ENCODE assay signal across 8 cellular contexts in genomic region chr10:26697922-26698608, GRCh38. TPM values are rescaled to one million over a fixed set of nuclear protein-coding genes. Genes with fewer than 3 reads are reported as not detected.
DNase-seq lines count a peak whose midpoint lies in the region; ATAC-seq and TF ChIP-seq lines count a peak whose summit lies in the region.

No MANE protein-coding gene starts in this region.

- DNase-seq in activated T-cell treated with anti-CD3 and anti-CD28 coated beads, Interleukin-2, amount 50 U/mL, for 24 hours, result peak; percentile 46
- DNase-seq in activated T-cell treated with anti-CD3 and anti-CD28 coated beads, Interleukin-2, amount 50 U/mL, for 1 hour, result no peak
- peak; percentile 44 for DNase-seq in SK-N-SH
- DNase-seq in fibroblast of pulmonary artery (ENCODE audit: low read depth), result no peak
- no peak for DNase-seq in retinal pigment epithelial cell (ENCODE audit: low read depth)

- 1% methylated on average over 26 of the region's 42 CpGs for WGBS in SK-N-SH (ENCODE audit: low lambda C conversion rate)

- peak overlapping the region; percentile 80 to 95 for H3K4me3 ChIP-seq in SK-N-SH (ENCODE audit: low read depth in 2 of 2, low read length in 1 of 2)
- peak overlapping the region; percentile 76 for H3K4me3 ChIP-seq in fibroblast of pulmonary artery (replicated peaks; ENCODE audit: low read depth, low read length)
- peak overlapping the region; percentile 86 for H3K4me3 ChIP-seq in retinal pigment epithelial cell (ENCODE audit: low read length)

- no peaks in the 10 kb centered on the region for H3K9me2 ChIP-seq in SK-N-SH

- peak overlapping the region; percentile 90 for H3K4me2 ChIP-seq in SK-N-SH

- H3K36me3 ChIP-seq in SK-N-SH (replicated peaks in 1 of 2; ENCODE audit: control insufficient read depth in 1 of 2, insufficient read depth in 2 of 2, low read length in 1 of 2), result no peaks in the 10 kb centered on the region

- peaks cover 52% of the 10 kb centered on the region for H3K79me2 ChIP-seq in SK-N-SH (ENCODE audit: insufficient read depth)

- H3F3A ChIP-seq in SK-N-SH (replicated peaks; ENCODE audit: insufficient read depth), result peaks cover 5% of the 10 kb centered on the region

- peaks cover 49% of the 10 kb centered on the region for H3K4me1 Mint-ChIP-seq in activated T-cell treated with anti-CD3 and anti-CD28 coated beads, Interleukin-2, amount 50 U/mL, for 24 hours (ENCODE audit: low read depth)

- H3K27me3 Mint-ChIP-seq in activated T-cell treated with anti-CD3 and anti-CD28 coated beads, Interleukin-2, amount 50 U/mL, for 24 hours, result no peaks in the 10 kb centered on the region

- TF ChIP-seq CTCF in SK-N-SH (IDR thresholded peaks at IDR 0.05) (no peak), fibroblast of pulmonary artery (IDR thresholded peaks at IDR 0.05; ENCODE audit: low read length, missing control alignments) (no peak), retinal pigment epithelial cell (conservative IDR thresholded peaks at IDR 0.05; ENCODE audit: low read depth, low read length) (no peak)

- H3K36me3 Mint-ChIP-seq in activated T-cell treated with anti-CD3 and anti-CD28 coated beads, Interleukin-2, amount 50 U/mL, for 24 hours (ENCODE audit: low read depth), result peaks cover 58% of the 10 kb centered on the region

- H3K9me3 Mint-ChIP-seq in activated T-cell treated with anti-CD3 and anti-CD28 coated beads, Interleukin-2, amount 50 U/mL, for 24 hours, result no peaks in the 10 kb centered on the region

- H3K4me3 Mint-ChIP-seq in activated T-cell treated with anti-CD3 and anti-CD28 coated beads, Interleukin-2, amount 50 U/mL, for 24 hours, result peak overlapping the region; percentile 99

- peak overlapping the region in 1 of 2 experiments; percentile 69; a peak in 1 of 4 replicates for H3K27ac ChIP-seq in SK-N-SH (ENCODE audit: low read depth in 2 of 2, low read length in 1 of 2)

- POLR2A ChIA-PET in SK-N-SH (lab: Yijun Ruan, JAX), result no interaction called here

- H3K9ac ChIP-seq in SK-N-SH, result peak overlapping the region; percentile 74

- no peaks in the 10 kb centered on the region for H3K27me3 ChIP-seq in SK-N-SH (ENCODE audit: insufficient read depth)

- H2AFZ ChIP-seq in SK-N-SH (ENCODE audit: low read depth), result peak overlapping the region; percentile 99

- no peak for TF ChIP-seq RAD21 in SK-N-SH (IDR thresholded peaks at IDR 0.05; ENCODE audit: low read length)

- no peaks in the 10 kb centered on the region for H4K20me1 ChIP-seq in SK-N-SH (ENCODE audit: insufficient read depth)

- ATAC-seq in HG02642 (IDR thresholded peaks at IDR 0.05; ENCODE audit: poor library complexity, unreplicated experiment), result no peak
- no peak for ATAC-seq in GM21528 (IDR thresholded peaks at IDR 0.05; ENCODE audit: low FRiP score, unreplicated experiment)
- no peak for ATAC-seq in GM19328 (IDR thresholded peaks at IDR 0.05; ENCODE audit: unreplicated experiment)

- peak overlapping the region; percentile 97 for H3K27ac Mint-ChIP-seq in activated T-cell treated with anti-CD3 and anti-CD28 coated beads, Interleukin-2, amount 50 U/mL, for 24 hours

- CTCF ChIA-PET in SK-N-SH (lab: Yijun Ruan, JAX), result interaction anchor here (0.7 to 1.8 kb wide), 3 partner anchors 28 to 658 kb away, joined by 3 to 9 read pairs (median 6); no protein-coding TSS in a partner anchor

- H3K4me1 ChIP-seq in SK-N-SH (ENCODE audit: control insufficient read depth in 1 of 2, insufficient read depth in 2 of 2, low read depth in 1 of 2, low read length in 1 of 2), result peaks cover 0 to 6% of the 10 kb centered on the region in 2 experiments; a peak in 1 of 4 replicates

- H3K9me3 ChIP-seq in SK-N-SH, result no peaks in the 10 kb centered on the region

- no peak for TF ChIP-seq EP300 in SK-N-SH (IDR thresholded peaks at IDR 0.05; ENCODE audit: borderline replicate concordance in 1 of 2, low read depth in 1 of 2, low read length in 1 of 2)

TF ChIP-seq in SK-N-SH, 30 proteins besides CTCF, POLR2A, EP300 and RAD21:
- TF ChIP-seq MAX (IDR thresholded peaks at IDR 0.05; ENCODE audit: low read depth), result peak; percentile 94; the same call in 1 of the 2 replicates
- TF ChIP-seq MXI1 (IDR thresholded peaks at IDR 0.05; ENCODE audit: low read depth, low read length), result peak; percentile 97; the same call in 1 of the 2 replicates
- no peak for TF ChIP-seq FOXJ3 (CRISPR knock-in tag; IDR thresholded peaks at IDR 0.05)

RNA-seq across cellular contexts. Expression of gene PDSS1, which starts 0.6 kb away (rescaled TPM):
- polyA plus RNA-seq in SK-N-SH (2012; rRNA removed), result 14.9 and 18.5 TPM in 2 replicates
- 15.0 and 16.7 TPM in 2 replicates for polyA plus RNA-seq in SK-N-SH (2012; cell fraction: cytosol; rRNA removed)
- polyA plus RNA-seq in SK-N-SH (2012; cell fraction: nucleus; rRNA removed), result 16.0 and 20.9 TPM in 2 replicates

Comparison
In these comparisons a context has a peak if more than half of its experiments do, and no peak if none do; other contexts are left out.
1. DNase-seq: peak in activated T-cell treated with anti-CD3 and anti-CD28 coated beads, Interleukin-2, amount 50 U/mL, for 24 hours (single experiment) and SK-N-SH (single experiment); none in activated T-cell treated with anti-CD3 and anti-CD28 coated beads, Interleukin-2, amount 50 U/mL, for 1 hour (single experiment), fibroblast of pulmonary artery (single experiment) and retinal pigment epithelial cell (single experiment).
2. Peak in every context shown above with its lines, with median percentiles within 50 percentile points of each other: H3K4me3 ChIP-seq.